Comparison of ENCODE assay signal across 8 cellular contexts in the genomic region with DNA sequence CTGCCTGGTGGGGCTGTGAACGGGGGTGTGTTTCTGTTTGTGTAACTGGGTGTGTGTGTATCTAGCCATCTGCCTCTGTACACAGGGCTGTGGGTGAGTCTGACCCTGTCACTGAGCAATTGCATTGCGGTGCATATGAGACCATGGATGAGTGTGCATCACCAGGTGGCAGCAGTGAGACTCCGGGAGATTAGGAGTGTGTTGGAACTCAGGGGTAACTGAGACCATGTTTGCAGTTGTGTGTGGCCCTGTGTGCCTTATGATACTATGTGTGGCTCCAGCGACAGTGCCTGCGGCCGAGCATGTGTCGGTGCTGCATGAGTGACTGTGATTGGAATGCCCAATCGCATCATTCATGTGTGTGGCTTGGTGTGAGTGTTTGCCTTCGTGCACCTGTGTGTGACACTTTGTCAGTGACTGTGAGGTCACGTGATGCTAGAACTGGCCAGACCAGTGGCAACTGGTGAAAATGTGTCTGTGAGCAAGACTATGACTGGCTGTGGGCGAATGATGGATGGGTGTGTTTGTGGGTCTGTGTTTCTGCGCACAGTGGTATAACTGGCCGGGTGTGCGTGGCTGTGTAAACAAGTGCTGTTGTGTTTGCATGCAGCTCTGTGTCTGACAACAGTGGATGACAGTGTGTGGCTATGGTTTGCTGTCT. TPM values are rescaled to one million over a fixed set of nuclear protein-coding genes. Genes with fewer than 3 reads are reported as not detected.
A peak's percentile ranks its signal among the peaks of the same experiment; 100 is the strongest.
DNase-seq lines count a peak whose midpoint lies in the region; ATAC-seq and TF ChIP-seq lines count a peak whose summit lies in the region.

No MANE protein-coding gene starts in this region.

- peaks cover 21% of the 10 kb centered on the region for H3K4me1 ChIP-seq in Caco-2

- TSS peak; percentile 28 for BruUV-seq in Caco-2 (replicated peaks; lab: Mats Ljungman, UMichigan)

- peaks cover 9% of the 10 kb centered on the region for H3K36me3 ChIP-seq in Caco-2 (ENCODE audit: control insufficient read depth, insufficient read depth, low read length)

- DNase-seq in Caco-2 (peak; percentile 83 to 86), NCI-H1092 treated with DMSO at 0.1 percent for 48 hours (lab: John Stamatoyannopoulos, UW) (peak; percentile 20), dedifferentiated amniotic fluid mesenchymal stem cell (ENCODE audit: extremely low spot score) (peak; percentile 31), lower leg skin (ENCODE audit: low spot score in 2 of 2) (peak; percentile 78 to 93)
- DNase-seq in stimulated activated CD8-positive, alpha-beta memory T cell treated with anti-CD3 and anti-CD28 coated beads, Interleukin-15, amount 100 ng/mL, for 1 hour (ENCODE audit: low read depth), result peak; percentile 49

- POLR2A ChIA-PET in Caco-2 (lab: Charles Lee), result interaction anchor here (0.6 to 1.2 kb wide), 3 partner anchors 30 to 132 kb away, joined by 3 to 8 read pairs (median 3); partner anchors contain the start of gene ACAA1

- 57 to 70% methylated on average over 14 of the region's 14 CpGs for WGBS in lower leg skin, 2 donors

- H3K27me3 ChIP-seq in Caco-2 (replicated peaks; ENCODE audit: control insufficient read depth, insufficient read depth, low read length), result no peaks in the 10 kb centered on the region

- no peak overlapping the region for H3K4me3 ChIP-seq in Caco-2 (ENCODE audit: low read depth, low read length)
- no peak overlapping the region for H3K4me3 ChIP-seq in lower leg skin (ENCODE audit: low read depth, poor library complexity, severe bottlenecking)

- CTCF ChIA-PET in Caco-2 (lab: Charles Lee), result interaction anchor here (0.9 to 2.7 kb wide), 6 partner anchors 11 to 340 kb away, joined by 3 to 44 read pairs (median 5); partner anchors contain the start of gene DLEC1

- H3K4me3 Mint-ChIP-seq in Caco-2 (ENCODE audit: unreplicated experiment), result peak overlapping the region; percentile 26

- peak overlapping the region; percentile 23 for H3K27ac Mint-ChIP-seq in Caco-2 (ENCODE audit: unreplicated experiment)

- H3K9me3 ChIP-seq in Caco-2, result no peaks in the 10 kb centered on the region

- no peak for TF ChIP-seq POLR2A in lower leg skin (IDR thresholded peaks at IDR 0.05)

- H3K36me3 Mint-ChIP-seq in Caco-2 (ENCODE audit: insufficient read depth, unreplicated experiment), result peaks cover 12% of the 10 kb centered on the region

- peaks cover 25% of the 10 kb centered on the region for H3K4me1 Mint-ChIP-seq in Caco-2 (ENCODE audit: low read depth, unreplicated experiment)

- peak; percentile 50 for ATAC-seq in GM21515 (IDR thresholded peaks at IDR 0.05; ENCODE audit: unreplicated experiment)
- peak; percentile 77 to 78 for ATAC-seq in activated CD4-positive, CD25-positive, alpha-beta regulatory T cell treated with anti-CD3 and anti-CD28 coated beads, Interleukin-2, amount 50 U/mL, for 24 hours
- no peak for ATAC-seq in GM21447 (IDR thresholded peaks at IDR 0.05; ENCODE audit: unreplicated experiment)

- H3K9me3 Mint-ChIP-seq in Caco-2 (ENCODE audit: unreplicated experiment), result no peaks in the 10 kb centered on the region

- TF ChIP-seq CTCF in Caco-2 (IDR thresholded peaks at IDR 0.05; ENCODE audit: insufficient read depth in 1 of 2, low read depth in 1 of 2, low read length in 1 of 2, severe bottlenecking in 1 of 2, unreplicated experiment in 1 of 2) (peak; percentile 73 to 78), lower leg skin (IDR thresholded peaks at IDR 0.05) (no peak)

- intact Hi-C loops in Caco-2 (cut with micrococcal nuclease; ENCODE audit: unreplicated experiment) (loop anchor here (1.0 kb wide), 1 partner anchor 36 kb away; no protein-coding TSS in a partner anchor), lower leg skin (cut with DNase I; ENCODE audit: low total_unique reads) (loop anchor here (10.0 kb wide), 1 partner anchor 110 kb away; no protein-coding TSS in a partner anchor)

- H3K27me3 Mint-ChIP-seq in Caco-2 (ENCODE audit: insufficient read depth, unreplicated experiment), result no peaks in the 10 kb centered on the region

RNA-seq across cellular contexts. Expression of gene VILL, which starts 14.0 kb away (rescaled TPM):
- total RNA-seq in Caco-2 (2022) (11.7 and 12.2 TPM in 2 replicates), lower leg skin (10 to 100 TPM in 3 of 4 donors, 1 to 10 TPM in 1; 8.9 to 20.1 (median 18.0) TPM)

RNA-seq across cellular contexts. Expression of gene PLCD1, which starts 24.9 kb away (rescaled TPM):
- total RNA-seq in Caco-2 (2022) (7.9 and 9.7 TPM in 2 replicates), lower leg skin (10 to 100 TPM; 30.2 to 55.4 (median 43.8) TPM)

RNA-seq across cellular contexts. Expression of gene DLEC1, which starts 34.5 kb away (rescaled TPM):
- total RNA-seq in Caco-2 (2022) (0.11 and 0.35 TPM in 2 replicates), lower leg skin (1 to 10 TPM in 1 of 4 donors, under 1 TPM in 3; 0.08 to 2.9 (median 0.57) TPM)

Comparison
In these comparisons a context has a peak if more than half of its experiments do, and no peak if none do; other contexts are left out.
1. DNase-seq: peak in every context shown above with its lines; median percentile 86 in lower leg skin; 84 in Caco-2; 49 in stimulated activated CD8-positive, alpha-beta memory T cell treated with anti-CD3 and anti-CD28 coated beads, Interleukin-15, amount 100 ng/mL, for 1 hour; 31 in dedifferentiated amniotic fluid mesenchymal stem cell; 20 in NCI-H1092 treated with DMSO at 0.1 percent for 48 hours.
2. CTCF ChIP-seq: peak in Caco-2 (2 of 2); none in lower leg skin (0 of 3).